8 cellular contexts compared by ENCODE assay signal in the genomic region with DNA sequence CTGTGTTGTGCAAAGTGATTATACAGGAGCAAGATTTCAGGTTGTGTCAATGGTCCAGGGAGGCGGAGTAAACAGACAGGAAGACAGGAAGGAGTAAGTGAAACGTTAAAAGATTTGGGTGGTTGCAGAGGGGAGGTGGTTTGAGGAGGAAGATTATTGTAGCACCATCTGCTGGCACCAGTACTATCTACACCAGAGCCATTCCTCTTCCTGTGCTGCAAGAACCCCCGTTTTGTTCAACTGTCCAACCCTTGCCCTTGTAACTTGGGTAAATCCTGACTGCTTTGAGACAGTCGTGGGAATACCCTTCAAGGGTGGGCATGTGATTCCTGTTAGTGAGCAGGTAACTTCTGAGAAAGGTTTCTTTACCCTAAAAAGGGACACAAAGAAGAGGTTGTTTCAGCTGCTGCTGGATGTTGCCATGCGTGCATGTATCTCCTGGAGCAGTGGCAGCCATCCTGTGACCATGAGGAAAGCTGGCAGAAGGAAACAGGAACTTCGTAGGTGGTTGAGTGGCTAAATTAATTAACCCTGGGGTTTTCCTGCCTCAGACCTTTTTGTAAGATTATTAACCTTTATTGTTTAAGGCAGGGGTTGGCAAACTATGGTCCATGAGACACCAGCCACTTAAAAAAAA.
DNase-seq lines count a peak whose midpoint lies in the region; ATAC-seq and TF ChIP-seq lines count a peak whose summit lies in the region.

No MANE protein-coding gene starts in this region.

- H3F3A ChIP-seq in DOHH2 (ENCODE audit: control insufficient read depth, insufficient read depth): no peaks in the 10 kb centered on the region

- H3K9me3 ChIP-seq in DOHH2 (ENCODE audit: control insufficient read depth, insufficient read depth, low read length) (no peaks in the 10 kb centered on the region), left lung (no peaks in the 10 kb centered on the region), aorta (ENCODE audit: control insufficient read depth, low read length) (no peaks in the 10 kb centered on the region)

- H3K27ac ChIP-seq in DOHH2 (ENCODE audit: low read depth, low read length) (no peak overlapping the region), left lung (no peak overlapping the region), aorta (ENCODE audit: low read depth in 1 of 2, low read length in 2 of 2) (no peak overlapping the region)

- TF ChIP-seq CTCF in DOHH2 (IDR thresholded peaks at IDR 0.05; ENCODE audit: low read depth, low read length, poor library complexity, severe bottlenecking) (peak; percentile 71), left lung (IDR thresholded peaks at IDR 0.05) (peak in 1 of 2 donors; percentile 25)

- no peaks in the 10 kb centered on the region for H3K27me3 ChIP-seq in DOHH2 (ENCODE audit: control insufficient read depth, low read length)
- H3K27me3 ChIP-seq in left lung: no peaks in the 10 kb centered on the region
- no peaks in the 10 kb centered on the region for H3K27me3 ChIP-seq in aorta (ENCODE audit: control insufficient read depth in 1 of 2, insufficient read depth in 2 of 2, low read length in 1 of 2)

- WGBS in aorta, 2 donors: 76% methylated on average over 6 of the region's 6 CpGs

- 0 out of 2 replicates have a peak, but pooled peaks cover 2% of the 10 kb centered on the region for H3K79me2 ChIP-seq in DOHH2 (ENCODE audit: control insufficient read depth, low read length)

- DNase-seq in KBM-7: peak; percentile 70
- DNase-seq in activated T-cell treated with anti-CD3 and anti-CD28 coated beads for 48 hours (ENCODE audit: low read depth): peak; percentile 21
- DNase-seq in left lung: no peak
- DNase-seq in GDM1 (lab: John Stamatoyannopoulos, UW): no peak
- no peak for DNase-seq in aorta
- no peak for DNase-seq in sciatic nerve (ENCODE audit: low spot score)

- no peaks in the 10 kb centered on the region for H3K36me3 ChIP-seq in DOHH2 (ENCODE audit: control insufficient read depth, low read length)
- H3K36me3 ChIP-seq in left lung: no peaks in the 10 kb centered on the region
- no peaks in the 10 kb centered on the region for H3K36me3 ChIP-seq in aorta (ENCODE audit: control insufficient read depth in 1 of 2, insufficient read depth in 2 of 2, low read length in 1 of 2)

- no peaks in the 10 kb centered on the region for H4K20me1 ChIP-seq in DOHH2 (ENCODE audit: control insufficient read depth, insufficient read depth, low read depth, low read length)

- intact Hi-C loops in left lung (cut with DNase I) (no loop called here), aorta (cut with DNase I) (no loop called here), sciatic nerve (cut with DNase I) (no loop called here)

- peaks cover 26% of the 10 kb centered on the region for H3K4me1 ChIP-seq in DOHH2 (ENCODE audit: control insufficient read depth, low read length)
- peaks cover 0 to 23% of the 10 kb centered on the region in 2 donors for H3K4me1 ChIP-seq in left lung
- H3K4me1 ChIP-seq in aorta (ENCODE audit: control insufficient read depth in 1 of 2, insufficient read depth in 2 of 2, low read length in 2 of 2): no peaks in the 10 kb centered on the region

- in situ Hi-C loops in KBM-7 (cut with MboI; ENCODE audit: low pct_unique_long_range_greater_than_20kb, low sequenced_read_pairs): no loop called here

- H3K4me3 ChIP-seq in DOHH2 (ENCODE audit: low read length) (no peak overlapping the region), left lung (no peak overlapping the region), aorta (ENCODE audit: low read length in 2 of 2) (no peak overlapping the region)

- ATAC-seq in left lung (peak; percentile 65), HG02870 (IDR thresholded peaks at IDR 0.05; ENCODE audit: unreplicated experiment) (no peak), aorta (ENCODE audit: low FRiP score) (no peak), sciatic nerve (no peak)

- H3K4me2 ChIP-seq in DOHH2 (ENCODE audit: low read length): peak overlapping the region; percentile 15; the same call in 1 of the 2 replicates

- no peaks in the 10 kb centered on the region for H3K9me2 ChIP-seq in DOHH2 (replicated peaks; ENCODE audit: control insufficient read depth, low read length)

Comparison
In these comparisons a context has a peak if more than half of its experiments do, and no peak if none do; other contexts are left out.
1. DNase-seq: peak in KBM-7 (single experiment) and activated T-cell treated with anti-CD3 and anti-CD28 coated beads for 48 hours (single experiment); none in left lung (0 of 2), GDM1 (single experiment), aorta (0 of 2) and sciatic nerve (single experiment).